In the genomic region with DNA sequence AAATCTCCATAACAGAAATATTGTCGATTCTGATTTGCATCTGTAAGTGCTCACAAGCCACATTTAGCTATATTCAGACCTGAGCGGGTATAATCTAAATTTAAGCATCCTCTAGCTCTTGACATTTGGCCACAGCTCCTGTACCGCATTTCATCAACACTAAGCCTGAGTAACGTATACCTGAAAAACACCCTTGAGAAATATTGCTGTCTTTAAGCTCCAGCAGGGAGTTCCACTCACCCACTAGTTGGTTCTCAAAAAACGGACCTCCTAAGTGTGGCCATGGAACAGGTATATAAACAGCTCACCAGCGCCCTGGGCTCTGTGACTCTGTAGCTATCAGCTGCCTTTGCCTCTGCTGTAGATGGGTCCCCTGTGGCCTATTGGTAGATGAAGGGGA, we compare ENCODE assay signal across 30 cellular contexts.
"Had no signal": no experiment of that assay in that cellular context is flagged by ENCODE, and none has a peak within 500 bp of the region (broad histone marks: within the 10 kb centered on the region; RNA-seq: fewer than 3 reads in every experiment).

No MANE protein-coding gene starts in this region.

- H3K9me3 Mint-ChIP-seq: activated CD4-positive, alpha-beta memory T cell treated with anti-CD3 and anti-CD28 coated beads for 36 hours; activated naive CD4-positive, alpha-beta T cell treated with anti-CD3 and anti-CD28 coated beads, Interleukin-2, amount 10 ng/mL, durations not matched to agents 7 days and 5 days; activated naive CD8-positive, alpha-beta T cell treated with anti-CD3 and anti-CD28 coated beads, Interleukin-2, amount 50 U/mL, for 24 hours; T-helper 1 cell treated with Interleukin-12 subunit alpha and Interleukin-12 subunit beta and Interleukin-4 antibody, amounts not matched to agents 30 μg/mL and 1 μg/mL, for 36 hours; T-helper 2 cell treated with Interferon-gamma antibody and Interleukin-4, amounts not matched to agents 5 μg/mL and 100 μg/mL, for 36 hours had no signal

- DNase-seq: activated CD4-positive, alpha-beta memory T cell treated with anti-CD3 and anti-CD28 coated beads for 36 hours; activated CD4-positive, alpha-beta T cell treated with anti-CD3 and anti-CD28 coated beads for 4 hours; activated CD4-positive, alpha-beta T cell treated with anti-CD3 and anti-CD28 coated beads, Interleukin-2, amount 50 U/mL, for 1 hour; activated CD8-positive, alpha-beta memory T cell treated with anti-CD3 and anti-CD28 coated beads, Interleukin-2, amount 50 U/mL, for 48 hours; activated effector memory CD4-positive, alpha-beta T cell treated with Interleukin-2 at 50 U/mL for 16 hours; activated naive CD4-positive, alpha-beta T cell treated with anti-CD3 and anti-CD28 coated beads, Interleukin-2, amount 10 ng/mL, durations not matched to agents 7 days and 5 days; activated naive CD8-positive, alpha-beta T cell treated with anti-CD3 and anti-CD28 coated beads, Interleukin-2, amount 50 U/mL, for 24 hours; activated T-cell treated with anti-CD3 and anti-CD28 coated beads, Interleukin-2, amount 50 U/mL, for 48 hours; anterior cingulate cortex; central memory CD4-positive, alpha-beta T cell; Kasumi-1; MG63; NCI-H1048; NCI-H1436 treated with DMSO at 0.1 percent for 48 hours; NCI-H1694 treated with DMSO at 0.1 percent for 48 hours; NCI-H2029; NCI-H345; NCI-H524 treated with DMSO at 0.1 percent for 48 hours; NCI-H748 treated with DMSO at 0.1 percent for 48 hours; OCI-M1; RPMI8226; SHP77 treated with DMSO at 0.1 percent for 48 hours; SK-N-SH had no signal

- H3K36me3 Mint-ChIP-seq: activated CD4-positive, alpha-beta memory T cell treated with anti-CD3 and anti-CD28 coated beads for 36 hours; activated naive CD4-positive, alpha-beta T cell treated with anti-CD3 and anti-CD28 coated beads, Interleukin-2, amount 10 ng/mL, durations not matched to agents 7 days and 5 days; activated naive CD8-positive, alpha-beta T cell; brain had no signal

- H3K27me3 ChIP-seq: MG63, SJSA1 had no signal

- H3K36me3 ChIP-seq: MG63, SJSA1 had no signal

- H3K27ac ChIP-seq: SJSA1 had no signal

- H3K4me3 ChIP-seq: MG63, SJSA1 had no signal

- H3K27ac Mint-ChIP-seq: activated CD4-positive, alpha-beta memory T cell treated with anti-CD3 and anti-CD28 coated beads for 36 hours; activated naive CD4-positive, alpha-beta T cell treated with anti-CD3 and anti-CD28 coated beads, Interleukin-2, amount 10 ng/mL, durations not matched to agents 7 days and 5 days; activated naive CD8-positive, alpha-beta T cell; activated naive CD8-positive, alpha-beta T cell treated with anti-CD3 and anti-CD28 coated beads, Interleukin-2, amount 50 U/mL, for 24 hours; brain; T-helper 1 cell treated with Interleukin-12 subunit alpha and Interleukin-12 subunit beta and Interleukin-4 antibody, amounts not matched to agents 30 μg/mL and 1 μg/mL, for 36 hours; T-helper 2 cell treated with Interferon-gamma antibody and Interleukin-4, amounts not matched to agents 5 μg/mL and 100 μg/mL, for 36 hours had no signal

- H3K27me3 Mint-ChIP-seq: activated CD4-positive, alpha-beta memory T cell treated with anti-CD3 and anti-CD28 coated beads for 36 hours; activated naive CD4-positive, alpha-beta T cell treated with anti-CD3 and anti-CD28 coated beads, Interleukin-2, amount 10 ng/mL, durations not matched to agents 7 days and 5 days; brain had no signal

- ATAC-seq: activated CD4-positive, CD25-positive, alpha-beta regulatory T cell treated with anti-CD3 and anti-CD28 coated beads, Interleukin-2, amount 50 U/mL, for 24 hours; activated naive CD8-positive, alpha-beta T cell treated with anti-CD3 and anti-CD28 coated beads, Interleukin-2, amount 50 U/mL, for 24 hours; Panc1 had no signal

- H3K4me3 Mint-ChIP-seq: activated CD4-positive, alpha-beta memory T cell treated with anti-CD3 and anti-CD28 coated beads for 36 hours; activated naive CD4-positive, alpha-beta T cell treated with anti-CD3 and anti-CD28 coated beads, Interleukin-2, amount 10 ng/mL, durations not matched to agents 7 days and 5 days; activated naive CD8-positive, alpha-beta T cell; activated naive CD8-positive, alpha-beta T cell treated with anti-CD3 and anti-CD28 coated beads, Interleukin-2, amount 50 U/mL, for 24 hours; brain; T-helper 1 cell treated with Interleukin-12 subunit alpha and Interleukin-12 subunit beta and Interleukin-4 antibody, amounts not matched to agents 30 μg/mL and 1 μg/mL, for 36 hours; T-helper 2 cell treated with Interferon-gamma antibody and Interleukin-4, amounts not matched to agents 5 μg/mL and 100 μg/mL, for 36 hours had no signal

- H3K4me1 Mint-ChIP-seq: activated naive CD4-positive, alpha-beta T cell treated with anti-CD3 and anti-CD28 coated beads, Interleukin-2, amount 10 ng/mL, durations not matched to agents 7 days and 5 days; activated naive CD8-positive, alpha-beta T cell treated with anti-CD3 and anti-CD28 coated beads, Interleukin-2, amount 50 U/mL, for 24 hours; brain had no signal
